In genomic region chr1:24062221-24062620, GRCh38 we compare ENCODE assay signal across 32 cellular contexts. TPM values are rescaled to one million over a fixed set of nuclear protein-coding genes. Genes with fewer than 3 reads are reported as not detected.
"Had no signal": no experiment of that assay in that cellular context is flagged by ENCODE, and none has a peak within 500 bp of the region (broad histone marks: within the 10 kb centered on the region; RNA-seq: fewer than 3 reads in every experiment).

No MANE protein-coding gene starts in this region.

- H3K4me3 Mint-ChIP-seq: activated B cell treated with CpG ODN at 0.5 μM for 24 hours; activated CD8-positive, alpha-beta T cell treated with anti-CD3 and anti-CD28 coated beads for 36 hours; activated naive CD4-positive, alpha-beta T cell treated with anti-CD3 and anti-CD28 coated beads for 36 hours; activated naive CD4-positive, alpha-beta T cell treated with anti-CD3 and anti-CD28 coated beads, Interleukin-2, amount 50 U/mL, for 24 hours; activated naive CD8-positive, alpha-beta T cell treated with anti-CD3 and anti-CD28 coated beads for 36 hours; activated naive CD8-positive, alpha-beta T cell treated with anti-CD3 and anti-CD28 coated beads, Interleukin-2, amount 50 U/mL, for 24 hours; activated T-cell treated with anti-CD3 and anti-CD28 coated beads, Interleukin-2, amount 50 U/mL, for 4 hours; activated T-helper 1 cell treated with anti-CD3 and anti-CD28 coated beads, Interleukin-12 subunit alpha, Interleukin-12 subunit beta, Interleukin-2, Interleukin-4 antibody, amounts not matched to agents 30 ng/mL and 10 ng/mL and 1 ng/mL, durations not matched to agents 14 hours and 24 hours and 36 hours; effector memory CD8-positive, alpha-beta T cell; T-helper 17 cell; T-helper 2 cell treated with Interferon-gamma antibody and Interleukin-4, amounts not matched to agents 5 μg/mL and 100 μg/mL, for 36 hours had no signal

- H3K4me1 Mint-ChIP-seq: activated B cell treated with CpG ODN at 0.5 μM for 24 hours; activated naive CD4-positive, alpha-beta T cell treated with anti-CD3 and anti-CD28 coated beads, Interleukin-2, amount 50 U/mL, for 24 hours; activated naive CD8-positive, alpha-beta T cell treated with anti-CD3 and anti-CD28 coated beads for 36 hours; activated naive CD8-positive, alpha-beta T cell treated with anti-CD3 and anti-CD28 coated beads, Interleukin-2, amount 50 U/mL, for 24 hours; T-helper 17 cell had no signal

- H3K9me3 Mint-ChIP-seq: activated naive CD4-positive, alpha-beta T cell treated with anti-CD3 and anti-CD28 coated beads for 36 hours; activated naive CD4-positive, alpha-beta T cell treated with anti-CD3 and anti-CD28 coated beads, Interleukin-2, amount 50 U/mL, for 24 hours; activated naive CD8-positive, alpha-beta T cell treated with anti-CD3 and anti-CD28 coated beads, Interleukin-2, amount 50 U/mL, for 24 hours had no signal

- H3K27me3 Mint-ChIP-seq: activated B cell treated with CpG ODN at 0.5 μM for 24 hours; activated naive CD4-positive, alpha-beta T cell treated with anti-CD3 and anti-CD28 coated beads, Interleukin-2, amount 50 U/mL, for 24 hours; activated naive CD8-positive, alpha-beta T cell treated with anti-CD3 and anti-CD28 coated beads, Interleukin-2, amount 50 U/mL, for 24 hours had no signal

- H3K36me3 ChIP-seq: adrenal gland, gastroesophageal sphincter, WERI-Rb-1 had no signal

- FAIRE-seq: colon had no signal

- H3K27ac Mint-ChIP-seq: activated B cell treated with CpG ODN at 0.5 μM for 24 hours; activated CD8-positive, alpha-beta T cell treated with anti-CD3 and anti-CD28 coated beads for 36 hours; activated naive CD4-positive, alpha-beta T cell treated with anti-CD3 and anti-CD28 coated beads for 36 hours; activated naive CD4-positive, alpha-beta T cell treated with anti-CD3 and anti-CD28 coated beads, Interleukin-2, amount 50 U/mL, for 24 hours; activated naive CD8-positive, alpha-beta T cell treated with anti-CD3 and anti-CD28 coated beads for 36 hours; activated naive CD8-positive, alpha-beta T cell treated with anti-CD3 and anti-CD28 coated beads, Interleukin-2, amount 50 U/mL, for 24 hours; activated T-helper 1 cell treated with anti-CD3 and anti-CD28 coated beads, Interleukin-12 subunit alpha, Interleukin-12 subunit beta, Interleukin-2, Interleukin-4 antibody, amounts not matched to agents 30 ng/mL and 10 ng/mL and 1 ng/mL, durations not matched to agents 14 hours and 24 hours and 36 hours; activated T-helper 2 cell treated with anti-CD3 and anti-CD28 coated beads, Interferon-gamma antibody, Interleukin-2, Interleukin-4, amounts not matched to agents 10 μg/mL and 5 μg/mL and 100 μg/mL, durations not matched to agents 14 hours and 24 hours and 36 hours; effector memory CD8-positive, alpha-beta T cell; T-helper 17 cell; T-helper 2 cell treated with Interferon-gamma antibody and Interleukin-4, amounts not matched to agents 5 μg/mL and 100 μg/mL, for 36 hours had no signal

- H3K4me3 ChIP-seq: adrenal gland, body of pancreas, esophagus muscularis mucosa, gastroesophageal sphincter had no signal

- H3K27me3 ChIP-seq: adrenal gland, body of pancreas, foreskin keratinocyte, gastroesophageal sphincter had no signal

- ATAC-seq: activated CD4-positive, CD25-positive, alpha-beta regulatory T cell treated with anti-CD3 and anti-CD28 coated beads, Interleukin-2, amount 50 U/mL, for 24 hours; activated CD8-positive, alpha-beta T cell treated with anti-CD3 and anti-CD28 coated beads for 36 hours; activated naive CD8-positive, alpha-beta T cell treated with anti-CD3 and anti-CD28 coated beads, Interleukin-2, amount 50 U/mL, for 24 hours; activated T-cell treated with anti-CD3 and anti-CD28 coated beads, Interleukin-2, amount 50 U/mL, for 4 hours; body of pancreas; effector memory CD8-positive, alpha-beta T cell; foreskin keratinocyte; gastroesophageal sphincter; T-helper 17 cell had no signal

- H3K27ac ChIP-seq: adrenal gland, body of pancreas, esophagus muscularis mucosa, foreskin keratinocyte, gastroesophageal sphincter, WERI-Rb-1 had no signal

- H3K36me3 Mint-ChIP-seq: activated naive CD4-positive, alpha-beta T cell treated with anti-CD3 and anti-CD28 coated beads, Interleukin-2, amount 50 U/mL, for 24 hours; activated naive CD8-positive, alpha-beta T cell treated with anti-CD3 and anti-CD28 coated beads for 36 hours had no signal

- DNase-seq: activated B cell treated with CpG ODN at 0.5 μM for 24 hours; activated CD4-positive, alpha-beta T cell treated with anti-CD3 and anti-CD28 coated beads for 48 hours; activated CD4-positive, alpha-beta T cell treated with anti-CD3 and anti-CD28 coated beads, Interleukin-2, amount 50 U/mL, for 1 hour; activated CD4-positive, alpha-beta T cell treated with anti-CD3 and anti-CD28 coated beads, Interleukin-2, amount 50 U/mL, for 48 hours; activated CD8-positive, alpha-beta memory T cell treated with anti-CD3 and anti-CD28 coated beads for 24 hours; activated CD8-positive, alpha-beta T cell treated with anti-CD3 and anti-CD28 coated beads for 36 hours; activated effector memory CD4-positive, alpha-beta T cell treated with anti-CD3 and anti-CD28 coated beads, Interleukin-2, amount 50 U/mL, for 16 hours; activated naive CD4-positive, alpha-beta T cell treated with anti-CD3 and anti-CD28 coated beads for 36 hours; activated naive CD8-positive, alpha-beta T cell treated with anti-CD3 and anti-CD28 coated beads for 36 hours; activated naive CD8-positive, alpha-beta T cell treated with anti-CD3 and anti-CD28 coated beads, Interleukin-2, amount 50 U/mL, for 24 hours; activated T-cell treated with anti-CD3 and anti-CD28 coated beads, Interleukin-2, amount 50 U/mL, for 4 hours; adrenal gland; amygdala; body of pancreas; cortex of kidney; dermis blood vessel endothelial cell; effector CD4-positive, alpha-beta T cell; effector memory CD8-positive, alpha-beta T cell; erythroblast; foreskin keratinocyte; T-helper 1 cell; T-helper 17 cell; T1000; WERI-Rb-1 had no signal

- H3K4me1 ChIP-seq: adrenal gland, esophagus muscularis mucosa, foreskin keratinocyte, gastroesophageal sphincter had no signal

- H3K9me3 ChIP-seq: adrenal gland, body of pancreas had no signal

RNA-seq across cellular contexts. Expression of gene MYOM3, which starts 49.7 kb away (rescaled TPM):
- total RNA-seq: activated B cell treated with CpG ODN at 0.5 μM for 24 hours; activated CD8-positive, alpha-beta T cell treated with anti-CD3 and anti-CD28 coated beads for 36 hours; activated naive CD4-positive, alpha-beta T cell treated with anti-CD3 and anti-CD28 coated beads for 36 hours; activated naive CD8-positive, alpha-beta T cell treated with anti-CD3 and anti-CD28 coated beads for 36 hours; activated T-cell treated with anti-CD3 and anti-CD28 coated beads, Interleukin-2, amount 50 U/mL, for 4 hours; activated T-helper 1 cell treated with anti-CD3 and anti-CD28 coated beads, Interleukin-12 subunit alpha, Interleukin-12 subunit beta, Interleukin-2, Interleukin-4 antibody, amounts not matched to agents 30 ng/mL and 10 ng/mL and 1 ng/mL, durations not matched to agents 14 hours and 24 hours and 36 hours; activated T-helper 2 cell treated with anti-CD3 and anti-CD28 coated beads, Interferon-gamma antibody, Interleukin-2, Interleukin-4, amounts not matched to agents 10 μg/mL and 5 μg/mL and 100 μg/mL, durations not matched to agents 14 hours and 24 hours and 36 hours; dermis blood vessel endothelial cell; T-helper 17 cell had no signal
